ENCODE assay signal across 29 cellular contexts in the genomic region with DNA sequence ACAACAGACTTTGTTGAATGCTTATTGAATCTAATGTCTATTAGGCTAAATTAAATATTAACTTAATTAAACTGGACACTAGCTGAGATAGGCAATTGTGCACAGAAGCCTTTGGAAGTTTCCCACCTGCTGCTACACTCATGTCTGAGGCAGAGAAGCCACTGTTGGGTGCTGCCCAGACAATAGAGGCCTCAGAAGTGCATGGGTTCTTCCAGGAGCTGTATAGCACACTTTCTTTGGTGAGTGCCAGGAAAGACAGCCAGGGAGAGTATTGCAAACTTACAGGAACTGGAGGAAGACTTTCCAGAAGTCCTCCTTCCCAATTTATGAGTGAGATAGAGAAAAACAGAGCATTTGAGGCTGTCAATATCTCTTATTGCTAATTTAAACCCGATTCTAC.
"Had no signal": no experiment of that assay in that cellular context is flagged by ENCODE, and none has a peak within 500 bp of the region (broad histone marks: within the 10 kb centered on the region; RNA-seq: fewer than 3 reads in every experiment).

No MANE protein-coding gene starts in this region.

- H3K36me3 ChIP-seq: adrenal gland, ascending aorta, brain microvascular endothelial cell, neural progenitor cell, suprapubic skin, vagina had no signal

- H3K27ac Mint-ChIP-seq: activated B cell treated with CpG ODN at 0.5 μM for 24 hours; activated CD4-positive, alpha-beta T cell treated with anti-CD3 and anti-CD28 coated beads for 36 hours; activated naive CD8-positive, alpha-beta T cell; activated T-cell treated with anti-CD3 and anti-CD28 coated beads, Interleukin-2, amount 50 U/mL, for 24 hours; activated T-helper 2 cell treated with anti-CD3 and anti-CD28 coated beads, Interferon-gamma antibody, Interleukin-2, Interleukin-4, amounts not matched to agents 10 μg/mL and 5 μg/mL and 100 μg/mL, durations not matched to agents 14 hours and 24 hours and 36 hours; effector memory CD8-positive, alpha-beta T cell; memory B cell; stimulated activated naive CD8-positive, alpha-beta T cell treated with anti-CD3 and anti-CD28 coated beads, Interleukin-15, Interleukin-2, amounts not matched to agents 100 ng/mL and 50 ng/mL, for 24 hours; T-helper 1 cell treated with Interleukin-12 subunit alpha and Interleukin-12 subunit beta and Interleukin-4 antibody, amounts not matched to agents 30 μg/mL and 1 μg/mL, for 36 hours had no signal

- FAIRE-seq: colon, endothelial cell of umbilical vein had no signal

- H3K36me3 Mint-ChIP-seq: neural progenitor cell had no signal

- H3K4me2 ChIP-seq: neural progenitor cell had no signal

- H3K4me3 Mint-ChIP-seq: activated B cell treated with CpG ODN at 0.5 μM for 24 hours; activated CD4-positive, alpha-beta T cell treated with anti-CD3 and anti-CD28 coated beads for 36 hours; activated naive CD8-positive, alpha-beta T cell; activated T-cell treated with anti-CD3 and anti-CD28 coated beads, Interleukin-2, amount 50 U/mL, for 24 hours; central memory CD8-positive, alpha-beta T cell; effector memory CD8-positive, alpha-beta T cell; memory B cell; naive B cell; neural progenitor cell; stimulated activated naive CD8-positive, alpha-beta T cell treated with anti-CD3 and anti-CD28 coated beads, Interleukin-15, Interleukin-2, amounts not matched to agents 100 ng/mL and 50 ng/mL, for 24 hours; T-helper 1 cell treated with Interleukin-12 subunit alpha and Interleukin-12 subunit beta and Interleukin-4 antibody, amounts not matched to agents 30 μg/mL and 1 μg/mL, for 36 hours had no signal

- DNase-seq: activated B cell treated with CpG ODN at 0.5 μM for 24 hours; activated CD4-positive, alpha-beta T cell treated with anti-CD3 and anti-CD28 coated beads for 36 hours; activated CD4-positive, alpha-beta T cell treated with anti-CD3 and anti-CD28 coated beads, Interleukin-2, amount 50 U/mL, for 4 hours; activated CD8-positive, alpha-beta memory T cell treated with anti-CD3 and anti-CD28 coated beads for 24 hours; activated CD8-positive, alpha-beta memory T cell treated with anti-CD3 and anti-CD28 coated beads, Interleukin-2, amount 50 U/mL, for 4 hours; activated naive CD4-positive, alpha-beta T cell; activated T-cell treated with anti-CD3 and anti-CD28 coated beads, Interleukin-2, amount 50 U/mL, for 24 hours; brain microvascular endothelial cell; dorsolateral prefrontal cortex; effector memory CD8-positive, alpha-beta T cell; hippocampal formation; naive B cell; stimulated activated CD4-positive, alpha-beta T cell treated with anti-CD3 and anti-CD28 coated beads, Interleukin-1b, Interleukin-23, amount 100 ng/mL, for 48 hours; trophoblast cell had no signal

- H3K4me1 ChIP-seq: ascending aorta had no signal

- H3K27ac ChIP-seq: ascending aorta, brain microvascular endothelial cell, dorsolateral prefrontal cortex, neural progenitor cell, skin epidermis, suprapubic skin, vagina had no signal

- H3K9me3 ChIP-seq: adrenal gland, ascending aorta had no signal

- H2AFZ ChIP-seq: neural progenitor cell had no signal

- H3K27me3 ChIP-seq: adrenal gland, ascending aorta, brain microvascular endothelial cell, neural progenitor cell, suprapubic skin, vagina had no signal

- H3K9ac ChIP-seq: neural progenitor cell had no signal

- H3K4me1 Mint-ChIP-seq: activated B cell treated with CpG ODN at 0.5 μM for 24 hours; activated CD4-positive, alpha-beta T cell treated with anti-CD3 and anti-CD28 coated beads for 36 hours; central memory CD8-positive, alpha-beta T cell; memory B cell; naive B cell had no signal

- ATAC-seq: activated CD4-positive, alpha-beta T cell treated with anti-CD3 and anti-CD28 coated beads for 36 hours; effector memory CD8-positive, alpha-beta T cell; esophagus mucosa had no signal

- H3K4me3 ChIP-seq: dorsolateral prefrontal cortex, neural progenitor cell, skin epidermis, suprapubic skin, vagina had no signal
